ENCODE assay signal across 18 cellular contexts in the genomic region with DNA sequence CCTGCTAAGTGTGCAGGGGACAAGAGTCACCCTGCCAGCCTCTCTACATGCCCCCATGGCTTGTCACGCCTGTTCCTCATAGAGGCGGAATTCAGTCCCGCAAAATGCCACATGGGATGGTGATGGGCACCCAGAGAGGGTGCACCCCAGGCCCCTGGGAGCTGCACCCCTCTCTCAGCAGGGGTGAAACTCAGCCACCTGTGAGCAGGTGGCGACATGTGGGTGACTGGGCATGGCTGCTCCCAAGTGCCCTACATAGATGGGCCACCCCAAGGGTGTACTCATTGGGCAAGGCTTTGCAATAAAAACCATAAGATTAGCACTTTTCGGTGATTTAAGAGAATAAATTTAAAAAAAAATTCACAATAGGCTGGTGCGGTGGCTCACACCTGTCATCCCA. TPM values are rescaled to one million over a fixed set of nuclear protein-coding genes. Genes with fewer than 3 reads are reported as not detected.
A peak's percentile ranks its signal among the peaks of the same experiment; 100 is the strongest.
DNase-seq lines count a peak whose midpoint lies in the region; ATAC-seq lines count a peak whose summit lies in the region.
"Had no signal": no experiment of that assay in that cellular context is flagged by ENCODE, and none has a peak within 500 bp of the region (broad histone marks: within the 10 kb centered on the region; RNA-seq: fewer than 3 reads in every experiment).

No MANE protein-coding gene starts in this region.

- H3K9ac ChIP-seq in trophoblast cell (ENCODE audit: low read length) = no peak overlapping the region
- H3K9ac ChIP-seq: BLaER1 had no signal

- no peak overlapping the region for H4K12ac ChIP-seq in trophoblast cell (ENCODE audit: low read depth, low read length)

- ATAC-seq in left ventricle myocardium superior (no peak), Right ventricle myocardium superior (ENCODE audit: poor library complexity) (no peak), HG03196 (IDR thresholded peaks at IDR 0.05; ENCODE audit: unreplicated experiment) (no peak), GM19455 (IDR thresholded peaks at IDR 0.05; ENCODE audit: unreplicated experiment) (no peak)
- ATAC-seq: CD8-positive, alpha-beta T cell; HCT116; K562 had no signal

- peaks cover 4% of the 10 kb centered on the region for H3K79me1 ChIP-seq in trophoblast cell (ENCODE audit: low read length)

- H3K18ac ChIP-seq in trophoblast cell (ENCODE audit: low read length) = no peak overlapping the region

- H3K4me3 ChIP-seq in trophoblast cell (ENCODE audit: low read depth, low read length) = no peak overlapping the region
- H3K4me3 ChIP-seq: BLaER1, K562 had no signal

- peak; percentile 4 for DNase-seq in activated CD4-positive, alpha-beta T cell treated with anti-CD3 and anti-CD28 coated beads for 1 hour
- DNase-seq in activated CD4-positive, alpha-beta T cell treated with anti-CD3 and anti-CD28 coated beads, Interleukin-2, amount 50 U/mL, for 4 hours = no peak
- peak; percentile 19 for DNase-seq in left ventricle myocardium superior
- no peak for DNase-seq in Right ventricle myocardium superior
- peak; percentile 42 for DNase-seq in activated CD8-positive, alpha-beta memory T cell treated with anti-CD3 and anti-CD28 coated beads, Interleukin-2, amount 50 U/mL, for 48 hours
- no peak for DNase-seq in trophoblast cell
- DNase-seq: 8988T, DMS79, MV-4-11, NCI-H187 treated with DMSO at 0.1 percent for 48 hours, NCI-H2171 treated with DMSO at 0.1 percent for 48 hours, NCI-H446 treated with DMSO at 0.1 percent for 48 hours had no signal

- H3K36me3 ChIP-seq in trophoblast cell (ENCODE audit: control insufficient read depth in 1 of 2, insufficient read depth in 2 of 2, low read length in 2 of 2) = peaks cover 20 to 27% of the 10 kb centered on the region in 2 experiments

- no peak overlapping the region for H3K4me2 ChIP-seq in trophoblast cell (ENCODE audit: low read length)

- no peaks in the 10 kb centered on the region for H3K9me3 ChIP-seq in trophoblast cell (ENCODE audit: insufficient read depth, low read depth, low read length)
- H3K9me3 ChIP-seq: BLaER1 had no signal

- no peak overlapping the region for H4K91ac ChIP-seq in trophoblast cell (ENCODE audit: low read depth, low read length)

- peak overlapping the region; percentile 49 for H3K4ac ChIP-seq in trophoblast cell (ENCODE audit: low read depth, low read length)

- no peak overlapping the region for H2BK120ac ChIP-seq in trophoblast cell (ENCODE audit: insufficient read depth, low read length, poor library complexity)

- peaks cover 23% of the 10 kb centered on the region for H3K79me2 ChIP-seq in trophoblast cell (ENCODE audit: control insufficient read depth, insufficient read depth, low read length, poor library complexity)

- no peak overlapping the region for H4K8ac ChIP-seq in trophoblast cell (ENCODE audit: low read depth, low read length)

- no peak overlapping the region for H3K27ac ChIP-seq in trophoblast cell (ENCODE audit: low read depth, low read length)
- H3K27ac ChIP-seq: BLaER1 had no signal

- intact Hi-C loops in left ventricle myocardium superior (cut with micrococcal nuclease) = no loop called here
- intact Hi-C loops in Right ventricle myocardium superior (cut with DNase I) = loop anchor here (10.0 kb wide), 1 partner anchor 78 kb away; no protein-coding TSS in a partner anchor

- no peak overlapping the region for H3K14ac ChIP-seq in trophoblast cell (ENCODE audit: low read length)

- H2BK12ac ChIP-seq in trophoblast cell (ENCODE audit: low read length) = no peak overlapping the region

- peaks cover 8 to 13% of the 10 kb centered on the region in 2 experiments for H3K4me1 ChIP-seq in trophoblast cell (ENCODE audit: control insufficient read depth in 1 of 2, insufficient read depth in 2 of 2, low read length in 2 of 2)

- H3K27me3 ChIP-seq in trophoblast cell (ENCODE audit: insufficient read depth, low read length) = no peaks in the 10 kb centered on the region
- H3K27me3 ChIP-seq: BLaER1 had no signal

- H2BK5ac ChIP-seq in trophoblast cell (ENCODE audit: low read depth, low read length, poor library complexity) = no peak overlapping the region

- no peak overlapping the region for H2AFZ ChIP-seq in trophoblast cell (ENCODE audit: insufficient read depth, low read length, poor library complexity)

- no peak overlapping the region for H2AK5ac ChIP-seq in trophoblast cell (ENCODE audit: low read length)

- no CpG with 5 or more reads among the region's 6 CpGs for WGBS in trophoblast cell (ENCODE audit: extremely low coverage, insufficient coverage, insufficient read length)

- no peak overlapping the region for H3K23ac ChIP-seq in trophoblast cell (ENCODE audit: low read length)

RNA-seq across cellular contexts. Expression of gene HS6ST1, which starts 6.3 kb away (rescaled TPM):
- 35.2 TPM for total RNA-seq in left ventricle myocardium superior
- total RNA-seq in Right ventricle myocardium superior = 35.1 TPM
- polyA plus RNA-seq in trophoblast cell (2013) = 26.6 and 27.7 TPM in 2 replicates

Comparison
In these comparisons a context has a peak if more than half of its experiments do, and no peak if none do; other contexts are left out.
1. DNase-seq: peak in activated CD4-positive, alpha-beta T cell treated with anti-CD3 and anti-CD28 coated beads for 1 hour (single experiment), left ventricle myocardium superior (single experiment) and activated CD8-positive, alpha-beta memory T cell treated with anti-CD3 and anti-CD28 coated beads, Interleukin-2, amount 50 U/mL, for 48 hours (single experiment); none in activated CD4-positive, alpha-beta T cell treated with anti-CD3 and anti-CD28 coated beads, Interleukin-2, amount 50 U/mL, for 4 hours (0 of 2), Right ventricle myocardium superior (single experiment) and trophoblast cell (0 of 2).